In the genomic region with DNA sequence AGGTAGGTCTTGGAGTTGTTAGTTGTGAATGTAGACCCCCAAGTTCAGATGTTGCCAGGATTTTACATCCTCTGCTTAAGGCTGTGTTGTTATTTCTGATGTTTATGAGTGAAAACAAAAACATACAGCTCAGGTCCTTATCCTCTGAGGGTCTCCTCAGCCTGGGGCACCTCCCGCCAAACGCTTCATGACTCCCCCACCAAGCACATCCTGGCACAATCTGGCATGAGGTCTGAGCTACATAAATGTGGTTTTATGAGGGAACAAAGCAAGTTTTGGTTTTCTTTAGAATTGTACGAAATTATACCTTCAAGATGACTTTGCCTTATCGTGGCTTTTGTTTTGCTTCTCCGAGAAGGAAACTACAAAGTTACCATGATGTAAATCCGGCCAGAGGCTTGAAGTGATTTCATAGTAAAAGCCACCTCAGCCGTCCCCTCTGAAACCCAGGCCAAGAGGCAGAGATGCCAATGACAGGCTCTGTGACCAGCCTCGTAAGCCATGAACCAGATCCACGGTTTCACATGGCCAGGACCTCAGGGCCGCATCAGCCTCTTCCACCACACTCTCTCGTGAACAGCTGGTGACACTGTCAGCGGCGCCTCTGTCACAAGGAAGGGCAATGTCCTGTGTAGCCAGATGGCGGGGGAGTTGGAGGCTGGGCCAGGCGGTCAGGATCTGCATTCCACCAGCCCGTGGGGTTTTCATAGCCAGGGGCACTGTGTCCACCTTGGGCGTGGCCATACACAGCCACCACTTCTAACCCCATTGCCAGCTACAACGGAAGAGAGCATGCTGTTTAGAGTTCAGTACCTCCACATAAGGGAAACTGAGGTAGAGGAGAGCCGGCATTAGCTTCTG, we compare ENCODE assay signal across 20 cellular contexts.
DNase-seq lines count a peak whose midpoint lies in the region; ATAC-seq and TF ChIP-seq lines count a peak whose summit lies in the region.
"Had no signal": no experiment of that assay in that cellular context is flagged by ENCODE, and none has a peak within 500 bp of the region (broad histone marks: within the 10 kb centered on the region; RNA-seq: fewer than 3 reads in every experiment).

No MANE protein-coding gene starts in this region.

- H2BK15ac ChIP-seq in mesenchymal stem cell (ENCODE audit: low read depth, poor library complexity, severe bottlenecking), result no peak overlapping the region

- H3K79me2 ChIP-seq in PC-3 (ENCODE audit: low read length), result no peaks in the 10 kb centered on the region

- H3K4me2 ChIP-seq in mesenchymal stem cell (ENCODE audit: low read length, poor library complexity, severe bottlenecking) (no peak overlapping the region), PC-3 (ENCODE audit: low read length) (no peak overlapping the region)
- H3K4me2 ChIP-seq: GM23338 had no signal

- DNase-seq in cardiac septum (ENCODE audit: low spot score) (peak; percentile 26), heart left ventricle (no peak), mesenchymal stem cell (no peak), spleen (peak; percentile 67), PC-3 (no peak), GM20000 (ENCODE audit: low spot score) (no peak)
- DNase-seq: ACHN; BE2C; C1 segment of cervical spinal cord; CD4-positive, CD25-positive, alpha-beta regulatory T cell; CD8-positive, alpha-beta memory T cell; COR-L47; DMS 273 treated with DMSO at 0.1 percent for 48 hours; DMS53; H7; HFFc6; IMR-90 had no signal

- H3K27ac ChIP-seq in heart left ventricle (no peak overlapping the region), mesenchymal stem cell (ENCODE audit: low read length, poor library complexity, severe bottlenecking) (no peak overlapping the region), spleen (no peak overlapping the region), PC-3 (ENCODE audit: low read length) (no peak overlapping the region)

- H3K4ac ChIP-seq in mesenchymal stem cell (ENCODE audit: low read depth in 1 of 2, low read length in 2 of 2), result no peak overlapping the region

- H4K8ac ChIP-seq in mesenchymal stem cell (ENCODE audit: low read length), result no peak overlapping the region

- H3K27me3 ChIP-seq in heart left ventricle (no peaks in the 10 kb centered on the region), mesenchymal stem cell (ENCODE audit: control insufficient read depth in 1 of 2, insufficient read depth in 1 of 2, low read length in 2 of 2) (peaks cover 0 to 11% of the 10 kb centered on the region in 2 experiments), spleen (replicated peaks in 1 of 7) (peaks cover 0 to 6% (median 0%) of the 10 kb centered on the region in 7 donors), PC-3 (ENCODE audit: low read length) (peaks cover 81% of the 10 kb centered on the region)
- H3K27me3 ChIP-seq: BE2C had no signal

- H3K36me3 ChIP-seq in heart left ventricle (no peaks in the 10 kb centered on the region), mesenchymal stem cell (ENCODE audit: control insufficient read depth in 1 of 2, insufficient read depth in 2 of 2, low read depth in 1 of 2, low read length in 2 of 2) (no peaks in the 10 kb centered on the region), spleen (no peaks in the 10 kb centered on the region), PC-3 (ENCODE audit: low read depth, low read length) (no peaks in the 10 kb centered on the region)
- H3K36me3 ChIP-seq: BE2C had no signal

- ATAC-seq in heart left ventricle (no peak), PC-3 (no peak), GM21825 (IDR thresholded peaks at IDR 0.05; ENCODE audit: unreplicated experiment) (no peak)
- ATAC-seq: GM23338, HCT116 had no signal

- peak overlapping the region; percentile 18 for H4K91ac ChIP-seq in mesenchymal stem cell (ENCODE audit: low read length)

- no peaks in the 10 kb centered on the region for H3F3A ChIP-seq in PC-3 (ENCODE audit: low read length, unreplicated experiment)

- TF ChIP-seq CTCF in heart left ventricle (IDR thresholded peaks at IDR 0.05) (no peak), spleen (IDR thresholded peaks at IDR 0.05 in 8 of 11, conservative IDR thresholded peaks at IDR 0.05 in 3 of 11) (no peak), PC-3 (conservative IDR thresholded peaks at IDR 0.05; ENCODE audit: low read depth, low read length) (no peak), GM20000 (IDR thresholded peaks at IDR 0.05; ENCODE audit: extremely low read depth, missing control alignments) (no peak)

- POLR2A ChIA-PET in PC-3 (lab: Charles Lee; ENCODE audit: unreplicated experiment), result interaction anchor here (0.6 kb wide), 1 partner anchor 564 kb away, joined by 5 read pairs; no protein-coding TSS in a partner anchor

- intact Hi-C loops in cardiac septum (cut with DNase I), result no loop called here
- intact Hi-C loops in heart left ventricle (cut with DNase I), result no loop called here
- intact Hi-C loops in spleen (cut with DNase I; ENCODE audit: low total_unique reads), result no loop called here
- intact Hi-C loops in PC-3 (cut with micrococcal nuclease), result no loop called here

- TF ChIP-seq POLR2A in heart left ventricle (IDR thresholded peaks at IDR 0.05) (no peak), spleen (IDR thresholded peaks at IDR 0.05) (no peak)

- H2BK120ac ChIP-seq in mesenchymal stem cell (ENCODE audit: low read depth, low read length), result no peak overlapping the region

- no peaks in the 10 kb centered on the region for H3K9me3 ChIP-seq in heart left ventricle
- H3K9me3 ChIP-seq in mesenchymal stem cell (ENCODE audit: control insufficient read depth, low read length), result no peaks in the 10 kb centered on the region
- H3K9me3 ChIP-seq in spleen, result no peaks in the 10 kb centered on the region
- H3K9me3 ChIP-seq in PC-3 (ENCODE audit: low read length), result no peaks in the 10 kb centered on the region

- no peak overlapping the region for H3K23ac ChIP-seq in mesenchymal stem cell (ENCODE audit: low read length in 2 of 2)

- WGBS in heart left ventricle, 4 donors, result 91 to 92% (median 91%) methylated on average over 15 to 19 of the region's 19 CpGs
- 96% methylated on average over 15 of the region's 19 CpGs for WGBS in mesenchymal stem cell
- WGBS in spleen, 5 donors, result 85 to 91% (median 88%) methylated on average over 16 to 19 of the region's 19 CpGs

- H3K18ac ChIP-seq in mesenchymal stem cell (ENCODE audit: low read depth in 1 of 2, low read length in 2 of 2), result no peak overlapping the region

- H2AK5ac ChIP-seq in mesenchymal stem cell (ENCODE audit: low read length, severe bottlenecking), result no peak overlapping the region

- H3K9ac ChIP-seq in mesenchymal stem cell (ENCODE audit: low read length) (no peak overlapping the region), PC-3 (ENCODE audit: low read length) (no peak overlapping the region)

- H3K79me1 ChIP-seq in mesenchymal stem cell (replicated peaks; ENCODE audit: low read length, poor library complexity, severe bottlenecking), result no peaks in the 10 kb centered on the region

- no peak overlapping the region for H2BK12ac ChIP-seq in mesenchymal stem cell (ENCODE audit: low read length in 2 of 2)

- H3K4me1 ChIP-seq in heart left ventricle (no peaks in the 10 kb centered on the region), mesenchymal stem cell (ENCODE audit: control insufficient read depth, insufficient read depth, low read depth, low read length) (peaks cover 2% of the 10 kb centered on the region), spleen (no peaks in the 10 kb centered on the region), PC-3 (ENCODE audit: insufficient read depth, low read length) (no peaks in the 10 kb centered on the region)

- BruUV-seq in PC-3 (replicated peaks; lab: Mats Ljungman, UMichigan), result no TSS peak

- H3K14ac ChIP-seq in mesenchymal stem cell (ENCODE audit: low read length in 2 of 2), result peak overlapping the region in 1 of 2 experiments; percentile 4

- no peak overlapping the region for H2AFZ ChIP-seq in mesenchymal stem cell (ENCODE audit: low read depth, low read length)
- no peak overlapping the region for H2AFZ ChIP-seq in PC-3 (ENCODE audit: low read length)
- H2AFZ ChIP-seq: GM23338 had no signal

- no peaks in the 10 kb centered on the region for H3K9me2 ChIP-seq in PC-3 (replicated peaks; ENCODE audit: low read length)

- no peak overlapping the region for H2BK5ac ChIP-seq in mesenchymal stem cell (ENCODE audit: low read depth, low read length, poor library complexity, severe bottlenecking)

- H3K4me3 ChIP-seq in heart left ventricle (no peak overlapping the region), mesenchymal stem cell (ENCODE audit: insufficient read depth in 1 of 2, low read depth in 1 of 2, low read length in 2 of 2) (no peak overlapping the region), spleen (no peak overlapping the region), PC-3 (ENCODE audit: low read length) (no peak overlapping the region)
- H3K4me3 ChIP-seq: GM23338 had no signal

- CTCF ChIA-PET in PC-3 (lab: Charles Lee), result no interaction called here

- H4K20me1 ChIP-seq in PC-3 (ENCODE audit: low read length), result no peaks in the 10 kb centered on the region

Comparison
In these comparisons a context has a peak if more than half of its experiments do, and no peak if none do; other contexts are left out.
1. DNase-seq: peak in cardiac septum (single experiment) and spleen (single experiment); none in heart left ventricle (0 of 5), mesenchymal stem cell (single experiment), PC-3 (single experiment) and GM20000 (single experiment).